9 cellular contexts compared by ENCODE assay signal in genomic region chr17:1532836-1533602, GRCh38. TPM values are rescaled to one million over a fixed set of nuclear protein-coding genes. Genes with fewer than 3 reads are reported as not detected.
DNase-seq lines count a peak whose midpoint lies in the region; ATAC-seq, FAIRE-seq and TF ChIP-seq lines count a peak whose summit lies in the region.
"Had no signal": no experiment of that assay in that cellular context is flagged by ENCODE, and none has a peak within 500 bp of the region (broad histone marks: within the 10 kb centered on the region; RNA-seq: fewer than 3 reads in every experiment).

No MANE protein-coding gene starts in this region.

- WGBS in GM12878 (ENCODE audit: insufficient coverage, insufficient replicate concordance, low lambda C conversion rate, missing lambda C conversion rate) = 72% methylated on average over 10 of the region's 10 CpGs
- 73 to 86% methylated on average over 1 to 3 of the region's 10 CpGs for WGBS in esophagus squamous epithelium, 2 donors

- no peak overlapping the region for H3K4me2 ChIP-seq in GM12878 (ENCODE audit: control insufficient read depth, insufficient read depth)

- POLR2A ChIA-PET in GM12878 (lab: Charles Lee) = interaction anchor here (0.6 to 0.8 kb wide), 2 partner anchors 17 to 21 kb away, joined by 3 to 5 read pairs; partner anchors contain the start of gene INPP5K

- in situ Hi-C loops in GM13976 (cut with MboI; ENCODE audit: low sequenced_read_pairs, unreplicated experiment) = no loop called here
- in situ Hi-C loops in GM12878 (cut with MboI) = no loop called here

- H3K27me3 Mint-ChIP-seq in memory B cell = no peaks in the 10 kb centered on the region

- no peak overlapping the region for H3K9ac ChIP-seq in GM12878 (ENCODE audit: control insufficient read depth, insufficient read depth, low read length)

- H3K4me3 Mint-ChIP-seq in memory B cell = no peak overlapping the region

- peak overlapping the region; percentile 32 for H3K27ac Mint-ChIP-seq in memory B cell

- no peaks in the 10 kb centered on the region for H3K9me3 Mint-ChIP-seq in memory B cell

- H4K20me1 ChIP-seq in GM12878 (ENCODE audit: control insufficient read depth, insufficient read depth) = no peaks in the 10 kb centered on the region

- peaks cover 9% of the 10 kb centered on the region for H3K4me1 Mint-ChIP-seq in memory B cell

- no peaks in the 10 kb centered on the region for H3K9me3 ChIP-seq in SJCRH30 (replicated peaks)
- H3K9me3 ChIP-seq in GM12878 (replicated peaks; ENCODE audit: control insufficient read depth, insufficient read depth, low read length) = no peaks in the 10 kb centered on the region
- H3K9me3 ChIP-seq in esophagus squamous epithelium = no peaks in the 10 kb centered on the region
- H3K9me3 ChIP-seq: SJSA1 had no signal

- H3K79me2 ChIP-seq in GM12878 (ENCODE audit: control insufficient read depth, insufficient read depth, low read length) = no peaks in the 10 kb centered on the region

- intact Hi-C loops in GM12878 (cut with micrococcal nuclease; ENCODE audit: unreplicated experiment) (no loop called here), esophagus squamous epithelium (cut with DNase I) (no loop called here)

- H2AFZ ChIP-seq in GM12878 (ENCODE audit: control insufficient read depth, low read depth, low read length) = no peak overlapping the region

- TF ChIP-seq CTCF in GM13976 (IDR thresholded peaks at IDR 0.05; ENCODE audit: borderline replicate concordance, control extremely low read depth, extremely low read depth, insufficient read depth, missing control alignments) (no peak), GM12878 (IDR thresholded peaks at IDR 0.05 in 2 of 3, conservative IDR thresholded peaks at IDR 0.05 in 1 of 3; ENCODE audit: control insufficient read depth in 2 of 3, extremely low read depth in 1 of 3, insufficient read depth in 1 of 3, low read depth in 3 of 3, low read length in 3 of 3) (peak; percentile 45 to 63 (median 57); a peak in 5 of 6 replicates), esophagus squamous epithelium (IDR thresholded peaks at IDR 0.05) (peak in 2 of 6 experiments; percentile 18 to 29)

- peak; percentile 55 for DNase-seq in GM13976 (ENCODE audit: low spot score)
- DNase-seq in SJCRH30 = peak; percentile 28 to 58
- no peak for DNase-seq in GM12878 (ENCODE audit: low read depth, low spot score)
- DNase-seq in memory B cell (ENCODE audit: low spot score in 2 of 2) = peak; percentile 30 to 58
- DNase-seq in GOT3 (lab: John Stamatoyannopoulos, UW) = no peak
- no peak for DNase-seq in hypothalamus (lab: John Stamatoyannopoulos, UW)
- DNase-seq in esophagus squamous epithelium (lab: John Stamatoyannopoulos, UW) = no peak

- peak; percentile 72 for FAIRE-seq in GM12878 (lab: Jason Lieb, UNC)

- H3K36me3 ChIP-seq in SJCRH30 = no peaks in the 10 kb centered on the region; the same call in 1 of the 2 replicates
- H3K36me3 ChIP-seq in GM12878 (ENCODE audit: control insufficient read depth in 2 of 2, insufficient read depth in 2 of 2, low read length in 1 of 2) = peaks cover 15% of the 10 kb centered on the region in 2 experiments; a peak in 3 of 4 replicates
- peaks cover 11 to 100% (median 28%) of the 10 kb centered on the region in 3 donors for H3K36me3 ChIP-seq in esophagus squamous epithelium

- no peak for TF ChIP-seq POLR2A in GM12878 (IDR thresholded peaks at IDR 0.05; ENCODE audit: low read depth, low read length)
- TF ChIP-seq POLR2A in esophagus squamous epithelium (IDR thresholded peaks at IDR 0.05) = no peak

- H3K4me3 ChIP-seq in SJCRH30 (no peak overlapping the region), GM12878 (no peak overlapping the region), esophagus squamous epithelium (no peak overlapping the region)
- H3K4me3 ChIP-seq: SJSA1 had no signal

- H3K27ac ChIP-seq in SJCRH30 (0 out of 2 replicates have a peak overlapping the region, but pooled peaks have one; percentile 7), GM12878 (ENCODE audit: control insufficient read depth, insufficient read depth) (no peak overlapping the region), esophagus squamous epithelium (peak overlapping the region in 1 of 4 donors; percentile 44)
- H3K27ac ChIP-seq: SJSA1 had no signal

- SMC1A ChIA-PET in GM12878 (lab: Charles Lee; ENCODE audit: uncharacterized antibody, unreplicated experiment) = interaction anchor here (0.8 to 1.3 kb wide), 4 partner anchors 14 to 168 kb away, joined by 3 to 6 read pairs (median 4); no protein-coding TSS in a partner anchor

- no peak for TF ChIP-seq EP300 in GM12878 (IDR thresholded peaks at IDR 0.05; ENCODE audit: borderline replicate concordance in 1 of 2, control insufficient read depth in 1 of 2, low read depth in 2 of 2, low read length in 2 of 2)

- BruUV-seq in GM12878 (replicated peaks; lab: Mats Ljungman, UMichigan) = no TSS peak

- no peaks in the 10 kb centered on the region for H3K27me3 ChIP-seq in SJCRH30
- H3K27me3 ChIP-seq in GM12878 (replicated peaks in 1 of 2; ENCODE audit: control insufficient read depth in 2 of 2, insufficient read depth in 2 of 2, low read length in 1 of 2) = no peaks in the 10 kb centered on the region
- no peaks in the 10 kb centered on the region for H3K27me3 ChIP-seq in esophagus squamous epithelium
- H3K27me3 ChIP-seq: SJSA1 had no signal

- peaks cover 14% of the 10 kb centered on the region for H3K36me3 Mint-ChIP-seq in memory B cell

- peak; percentile 86 for ATAC-seq in GM12878
- ATAC-seq in memory B cell (ENCODE audit: low read depth) = peak; percentile 99
- no peak for ATAC-seq in GM18907 (IDR thresholded peaks at IDR 0.05; ENCODE audit: unreplicated experiment)

- CTCF ChIA-PET in GM12878 (lab: Yijun Ruan, JAX) = interaction anchor here (0.5 to 3.2 kb wide), 18 partner anchors 10 to 906 kb away, joined by 3 to 22 read pairs (median 4); partner anchors contain the start of genes CRK, INPP5K and SLC43A2

- peaks cover 16% of the 10 kb centered on the region for H3K4me1 ChIP-seq in SJCRH30
- H3K4me1 ChIP-seq in GM12878 (ENCODE audit: control insufficient read depth, insufficient read depth, low read length) = no peaks in the 10 kb centered on the region
- H3K4me1 ChIP-seq in esophagus squamous epithelium = no peaks in the 10 kb centered on the region
- H3K4me1 ChIP-seq: SJSA1 had no signal

- peak; percentile 50 for TF ChIP-seq RAD21 in GM12878 (IDR thresholded peaks at IDR 0.05; ENCODE audit: insufficient read depth, low read depth, low read length)

- RAD21 ChIA-PET in GM12878 (lab: Charles Lee; ENCODE audit: unreplicated experiment) = interaction anchor here (1.0 to 1.8 kb wide), 7 partner anchors 16 to 269 kb away, joined by 3 to 12 read pairs (median 4); partner anchors contain the start of gene INPP5K

RNA-seq across cellular contexts. Expression of gene INPP5K, which starts 16.6 kb away (rescaled TPM):
- 9.7 and 9.9 TPM in 2 replicates for total RNA-seq in SJCRH30 (2014; rRNA removed; shearing (Covaris generic))
- 15.8 and 18.2 TPM in 2 replicates for total RNA-seq in GM12878 (2013; cell fraction: nucleolus; rRNA removed)
- total RNA-seq in GM12878 (2014; rRNA removed) (28.9 and 33.9 TPM in 2 replicates), GM12878 (2014; rRNA removed; fragmentation: Illumina TruSeq; extraction: Trizol) (11.1 and 11.7 TPM in 2 replicates), GM12878 (2021) (20.5 and 23.1 TPM in 2 replicates), esophagus squamous epithelium (10 to 100 TPM; 18.4 to 44.3 (median 35.0) TPM)
- 20.9 TPM for polyA plus RNA-seq in GM12878 (2011; ENCODE audit: low read depth)
- polyA plus RNA-seq in GM12878 (2011; rRNA removed) (22.4 and 29.0 TPM in 2 replicates), GM12878 (2014; fragmentation: Illumina TruSeq; extraction: Trizol) (16.3 and 16.4 TPM in 2 replicates), GM12878 (2014; fragmentation: Nextera tagmentation; extraction: Ambion mirVana) (1 to 10 TPM in 1 of 2 experiments, under 1 TPM in 1; 0.58 to 1.5 TPM), GM12878 (2014; rRNA removed) (38.9 and 41.2 TPM in 2 replicates), GM12878 (2016; fragmentation: Nextera tagmentation; extraction: Ambion mirVana) (10 to 100 TPM; 23.6 to 26.7 TPM)
- 25.8 and 27.6 TPM in 2 replicates for polyA plus RNA-seq in GM12878 (2011; cell fraction: cytosol; rRNA removed)
- 37.6 and 47.7 TPM in 2 replicates for polyA plus RNA-seq in GM12878 (2011; cell fraction: nucleus; rRNA removed)
- 17.1 and 22.6 TPM in 2 replicates for polyA plus RNA-seq in GM12878 (2012)
- polyA minus RNA-seq in GM12878 (2011; rRNA and poly(A)+ RNA removed) = 34.2 and 37.1 TPM in 2 replicates
- 11.6 and 18.7 TPM in 2 replicates for polyA minus RNA-seq in GM12878 (2011; cell fraction: cytosol; rRNA and poly(A)+ RNA removed)
- 16.7 and 31.7 TPM in 2 replicates for polyA minus RNA-seq in GM12878 (2011; cell fraction: nucleus; rRNA and poly(A)+ RNA removed)

RNA-seq across cellular contexts. Expression of gene PITPNA, which starts 29.6 kb away (rescaled TPM):
- 17.2 and 21.5 TPM in 2 replicates for total RNA-seq in SJCRH30 (2014; rRNA removed; shearing (Covaris generic))
- 25.6 and 31.4 TPM in 2 replicates for total RNA-seq in GM12878 (2013; cell fraction: nucleolus; rRNA removed)
- total RNA-seq in GM12878 (2014; rRNA removed) (24.6 and 24.8 TPM in 2 replicates), GM12878 (2014; rRNA removed; fragmentation: Illumina TruSeq; extraction: Trizol) (19.7 and 21.0 TPM in 2 replicates), GM12878 (2021) (62.8 and 65.4 TPM in 2 replicates), esophagus squamous epithelium (10 to 100 TPM; 40.2 to 81.9 (median 46.6) TPM)
- polyA plus RNA-seq in GM12878 (2011; ENCODE audit: low read depth) = 25.9 TPM
- polyA plus RNA-seq in GM12878 (2011; rRNA removed) (45.6 and 58.4 TPM in 2 replicates), GM12878 (2014; fragmentation: Illumina TruSeq; extraction: Trizol) (67.3 and 88.1 TPM in 2 replicates), GM12878 (2014; fragmentation: Nextera tagmentation; extraction: Ambion mirVana) (10 to 100 TPM; 11.0 to 14.6 TPM), GM12878 (2014; rRNA removed) (50.4 and 51.8 TPM in 2 replicates), GM12878 (2016; fragmentation: Nextera tagmentation; extraction: Ambion mirVana) (10 to 100 TPM in 1 of 2 experiments, 1 to 10 TPM in 1; 5.2 to 41.7 TPM)
- polyA plus RNA-seq in GM12878 (2011; cell fraction: cytosol; rRNA removed) = 38.9 and 40.8 TPM in 2 replicates
- 21.5 and 27.6 TPM in 2 replicates for polyA plus RNA-seq in GM12878 (2011; cell fraction: nucleus; rRNA removed)
- polyA plus RNA-seq in GM12878 (2012) = 27.0 and 28.6 TPM in 2 replicates
- 21.1 and 21.3 TPM in 2 replicates for polyA minus RNA-seq in GM12878 (2011; rRNA and poly(A)+ RNA removed)
- polyA minus RNA-seq in GM12878 (2011; cell fraction: cytosol; rRNA and poly(A)+ RNA removed) = 9.2 and 10.2 TPM in 2 replicates
- polyA minus RNA-seq in GM12878 (2011; cell fraction: nucleus; rRNA and poly(A)+ RNA removed) = 2.1 and 4.8 TPM in 2 replicates

RNA-seq across cellular contexts. Expression of gene MYO1C, which starts 40.5 kb away (rescaled TPM):
- 17.9 and 19.1 TPM in 2 replicates for total RNA-seq in SJCRH30 (2014; rRNA removed; shearing (Covaris generic))
- total RNA-seq in GM12878 (2013; cell fraction: nucleolus; rRNA removed) = 95.5 and 115 TPM in 2 replicates
- total RNA-seq in GM12878 (2014; rRNA removed) (32.4 and 40.4 TPM in 2 replicates), GM12878 (2014; rRNA removed; fragmentation: Illumina TruSeq; extraction: Trizol) (23.7 and 26.1 TPM in 2 replicates), GM12878 (2021) (92.0 and 93.4 TPM in 2 replicates), esophagus squamous epithelium (10 to 100 TPM; 62.0 to 80.5 (median 64.2) TPM)
- 59.3 TPM for polyA plus RNA-seq in GM12878 (2011; ENCODE audit: low read depth)
- polyA plus RNA-seq in GM12878 (2011; rRNA removed) (26.0 and 54.0 TPM in 2 replicates), GM12878 (2014; fragmentation: Illumina TruSeq; extraction: Trizol) (26.3 and 39.5 TPM in 2 replicates), GM12878 (2014; fragmentation: Nextera tagmentation; extraction: Ambion mirVana) (1 to 10 TPM; 1.2 to 3.6 TPM), GM12878 (2014; rRNA removed) (51.1 and 59.3 TPM in 2 replicates), GM12878 (2016; fragmentation: Nextera tagmentation; extraction: Ambion mirVana) (10 to 100 TPM; 32.1 to 33.6 TPM)
- polyA plus RNA-seq in GM12878 (2011; cell fraction: cytosol; rRNA removed) = 42.2 and 49.6 TPM in 2 replicates
- 105 and 115 TPM in 2 replicates for polyA plus RNA-seq in GM12878 (2011; cell fraction: nucleus; rRNA removed)
- 58.9 and 78.3 TPM in 2 replicates for polyA plus RNA-seq in GM12878 (2012)
- polyA minus RNA-seq in GM12878 (2011; rRNA and poly(A)+ RNA removed) = 112 and 124 TPM in 2 replicates
- 23.8 and 35.1 TPM in 2 replicates for polyA minus RNA-seq in GM12878 (2011; cell fraction: cytosol; rRNA and poly(A)+ RNA removed)
- polyA minus RNA-seq in GM12878 (2011; cell fraction: nucleus; rRNA and poly(A)+ RNA removed) = 52.8 and 76.2 TPM in 2 replicates

Comparison
In these comparisons a context has a peak if more than half of its experiments do, and no peak if none do; other contexts are left out.
1. DNase-seq: peak in GM13976 (single experiment), SJCRH30 (2 of 2) and memory B cell (2 of 2); none in GM12878 (single experiment), GOT3 (single experiment), hypothalamus (0 of 51) and esophagus squamous epithelium (single experiment).